16 cellular contexts compared by ENCODE assay signal in genomic region chr15:69578792-69579587, GRCh38.
A peak's percentile ranks its signal among the peaks of the same experiment; 100 is the strongest.
DNase-seq lines count a peak whose midpoint lies in the region; ATAC-seq and TF ChIP-seq lines count a peak whose summit lies in the region.
"Had no signal": no experiment of that assay in that cellular context is flagged by ENCODE, and none has a peak within 500 bp of the region (broad histone marks: within the 10 kb centered on the region; RNA-seq: fewer than 3 reads in every experiment).

No MANE protein-coding gene starts in this region.

- H3K36me3 Mint-ChIP-seq in activated T-helper 17 cell treated with anti-CD3 and anti-CD28 coated beads, Interleukin-2, amount 50 U/mL, for 72 hours (ENCODE audit: low read depth) = peaks cover 5% of the 10 kb centered on the region

- H3K27me3 ChIP-seq in tibial artery (no peaks in the 10 kb centered on the region), mesenchymal stem cell (ENCODE audit: control insufficient read depth in 1 of 2, insufficient read depth in 1 of 2, low read length in 2 of 2) (peaks cover 57 to 69% of the 10 kb centered on the region in 2 experiments)

- no peak for TF ChIP-seq CTCF in tibial artery (IDR thresholded peaks at IDR 0.05)

- intact Hi-C loops in left colon (cut with DNase I, micrococcal nuclease) = loop anchor here in 1 of 2 donors (10.0 kb wide), 1 partner anchor 886 kb away; no protein-coding TSS in a partner anchor
- intact Hi-C loops in tibial artery (cut with DNase I; ENCODE audit: low total_unique reads) = loop anchor here (2.0 to 10.0 kb wide), 2 partner anchors 516 to 910 kb away; partner anchors contain the start of gene TLE3

- no peak overlapping the region for H3K14ac ChIP-seq in mesenchymal stem cell (ENCODE audit: low read length in 2 of 2)

- no peaks in the 10 kb centered on the region for H3K79me1 ChIP-seq in mesenchymal stem cell (replicated peaks; ENCODE audit: low read length, poor library complexity, severe bottlenecking)

- no peak overlapping the region for H4K8ac ChIP-seq in mesenchymal stem cell (ENCODE audit: low read length)

- no peaks in the 10 kb centered on the region for H3K27me3 Mint-ChIP-seq in activated T-helper 17 cell treated with anti-CD3 and anti-CD28 coated beads, Interleukin-2, amount 50 U/mL, for 72 hours

- WGBS in mesenchymal stem cell = 87% methylated on average over 15 of the region's 15 CpGs

- H3K9me3 ChIP-seq in tibial artery (no peaks in the 10 kb centered on the region), mesenchymal stem cell (ENCODE audit: control insufficient read depth, low read length) (no peaks in the 10 kb centered on the region)
- H3K9me3 ChIP-seq: esophagus squamous epithelium had no signal

- H2AFZ ChIP-seq in mesenchymal stem cell (ENCODE audit: low read depth, low read length) = no peak overlapping the region

- no peaks in the 10 kb centered on the region for H3K9me3 Mint-ChIP-seq in activated T-helper 17 cell treated with anti-CD3 and anti-CD28 coated beads, Interleukin-2, amount 50 U/mL, for 72 hours
- H3K9me3 Mint-ChIP-seq: T-helper 2 cell treated with Interferon-gamma antibody and Interleukin-4, amounts not matched to agents 5 μg/mL and 100 μg/mL, for 36 hours had no signal

- H3K4me1 Mint-ChIP-seq in activated T-helper 17 cell treated with anti-CD3 and anti-CD28 coated beads, Interleukin-2, amount 50 U/mL, for 72 hours = peaks cover 14% of the 10 kb centered on the region

- H3K27ac ChIP-seq in tibial artery (peak overlapping the region in 1 of 2 donors; percentile 65), mesenchymal stem cell (ENCODE audit: low read length, poor library complexity, severe bottlenecking) (no peak overlapping the region)
- H3K27ac ChIP-seq: 22Rv1, esophagus squamous epithelium had no signal

- no peaks in the 10 kb centered on the region for H3K36me3 ChIP-seq in tibial artery
- H3K36me3 ChIP-seq in mesenchymal stem cell (ENCODE audit: control insufficient read depth in 1 of 2, insufficient read depth in 2 of 2, low read depth in 1 of 2, low read length in 2 of 2) = no peaks in the 10 kb centered on the region
- H3K36me3 ChIP-seq: esophagus squamous epithelium had no signal

- H3K4me3 Mint-ChIP-seq in activated T-helper 17 cell treated with anti-CD3 and anti-CD28 coated beads, Interleukin-2, amount 50 U/mL, for 72 hours = no peak overlapping the region
- H3K4me3 Mint-ChIP-seq: T-helper 2 cell treated with Interferon-gamma antibody and Interleukin-4, amounts not matched to agents 5 μg/mL and 100 μg/mL, for 36 hours had no signal

- H3K9ac ChIP-seq in mesenchymal stem cell (ENCODE audit: low read length) = no peak overlapping the region

- peak; percentile 13 for ATAC-seq in activated T-helper 17 cell treated with anti-CD3 and anti-CD28 coated beads, Interleukin-2, amount 50 U/mL, for 72 hours (replicated peaks)
- ATAC-seq in left colon = peak; percentile 71
- ATAC-seq: GM12878; stimulated activated naive CD8-positive, alpha-beta T cell treated with anti-CD3 and anti-CD28 coated beads, Interleukin-15, Interleukin-2, amounts not matched to agents 100 U/mL and 50 U/mL, for 24 hours had no signal

- H2BK15ac ChIP-seq in mesenchymal stem cell (ENCODE audit: low read depth, poor library complexity, severe bottlenecking) = no peak overlapping the region

- H2BK120ac ChIP-seq in mesenchymal stem cell (ENCODE audit: low read depth, low read length) = no peak overlapping the region

- DNase-seq in DMS53 (lab: John Stamatoyannopoulos, UW) (peak; percentile 10), DMS53 treated with DMSO at 0.1 percent for 48 hours (lab: John Stamatoyannopoulos, UW; ENCODE audit: unreplicated experiment) (no peak), left colon (peak; percentile 77 to 83), tibial artery (peak; percentile 63 to 97), NCI-H69 (lab: John Stamatoyannopoulos, UW) (no peak), mesenchymal stem cell (no peak)
- no peak for DNase-seq in activated CD4-positive, alpha-beta T cell treated with anti-CD3 and anti-CD28 coated beads, Interleukin-2, amount 50 U/mL, for 1 hour
- DNase-seq: DMS 273 treated with DMSO at 0.1 percent for 48 hours; esophagus squamous epithelium; NCI-H1105 treated with DMSO at 0.1 percent for 48 hours; nucleus accumbens; stimulated activated naive CD8-positive, alpha-beta T cell treated with anti-CD3 and anti-CD28 coated beads, Interleukin-15, Interleukin-2, amounts not matched to agents 100 U/mL and 50 U/mL, for 24 hours had no signal

- H3K4me1 ChIP-seq in tibial artery (peaks cover 0 to 22% (median 11%) of the 10 kb centered on the region in 4 donors), mesenchymal stem cell (ENCODE audit: control insufficient read depth, insufficient read depth, low read depth, low read length) (peaks cover 3% of the 10 kb centered on the region)

- H4K91ac ChIP-seq in mesenchymal stem cell (ENCODE audit: low read length) = no peak overlapping the region

- H3K23ac ChIP-seq in mesenchymal stem cell (ENCODE audit: low read length in 2 of 2) = peak overlapping the region in 1 of 2 experiments; percentile 63

- no peak overlapping the region for H3K4me2 ChIP-seq in mesenchymal stem cell (ENCODE audit: low read length, poor library complexity, severe bottlenecking)

- H3K4ac ChIP-seq in mesenchymal stem cell (ENCODE audit: low read depth in 1 of 2, low read length in 2 of 2) = no peak overlapping the region

- H3K4me3 ChIP-seq in tibial artery (no peak overlapping the region), mesenchymal stem cell (ENCODE audit: insufficient read depth in 1 of 2, low read depth in 1 of 2, low read length in 2 of 2) (no peak overlapping the region)
- H3K4me3 ChIP-seq: esophagus squamous epithelium, GM12878 had no signal

- no peak overlapping the region for H2BK12ac ChIP-seq in mesenchymal stem cell (ENCODE audit: low read length in 2 of 2)

- no peak overlapping the region for H3K27ac Mint-ChIP-seq in activated T-helper 17 cell treated with anti-CD3 and anti-CD28 coated beads, Interleukin-2, amount 50 U/mL, for 72 hours
- H3K27ac Mint-ChIP-seq: T-helper 2 cell treated with Interferon-gamma antibody and Interleukin-4, amounts not matched to agents 5 μg/mL and 100 μg/mL, for 36 hours had no signal

- H3K18ac ChIP-seq in mesenchymal stem cell (ENCODE audit: low read depth in 1 of 2, low read length in 2 of 2) = no peak overlapping the region

- H2BK5ac ChIP-seq in mesenchymal stem cell (ENCODE audit: low read depth, low read length, poor library complexity, severe bottlenecking) = no peak overlapping the region

- no peak overlapping the region for H2AK5ac ChIP-seq in mesenchymal stem cell (ENCODE audit: low read length, severe bottlenecking)

Comparison
In these comparisons a context has a peak if more than half of its experiments do, and no peak if none do; other contexts are left out.
1. DNase-seq: peak in DMS53 (single experiment), left colon (2 of 2) and tibial artery (2 of 2); none in DMS53 treated with DMSO at 0.1 percent for 48 hours (single experiment), NCI-H69 (single experiment), activated CD4-positive, alpha-beta T cell treated with anti-CD3 and anti-CD28 coated beads, Interleukin-2, amount 50 U/mL, for 1 hour (single experiment) and mesenchymal stem cell (single experiment).